17 cellular contexts compared by ENCODE assay signal in genomic region chr3:156360992-156361391, GRCh38.
DNase-seq lines count a peak whose midpoint lies in the region; ATAC-seq and TF ChIP-seq lines count a peak whose summit lies in the region.
"Had no signal": no experiment of that assay in that cellular context is flagged by ENCODE, and none has a peak within 500 bp of the region (broad histone marks: within the 10 kb centered on the region; RNA-seq: fewer than 3 reads in every experiment).

No MANE protein-coding gene starts in this region.

- no peaks in the 10 kb centered on the region for H3K36me3 Mint-ChIP-seq in glutamatergic neuron (ENCODE audit: unreplicated experiment)

- H3K27ac Mint-ChIP-seq in glutamatergic neuron (ENCODE audit: unreplicated experiment): no peak overlapping the region

- H3K4me3 Mint-ChIP-seq in glutamatergic neuron (ENCODE audit: unreplicated experiment): peak overlapping the region; percentile 36

- peaks cover 1% of the 10 kb centered on the region for H3K27me3 Mint-ChIP-seq in glutamatergic neuron (ENCODE audit: unreplicated experiment)

- H3K9me3 Mint-ChIP-seq in glutamatergic neuron (ENCODE audit: unreplicated experiment): no peaks in the 10 kb centered on the region

- peaks cover 7% of the 10 kb centered on the region for H3K4me1 Mint-ChIP-seq in glutamatergic neuron (ENCODE audit: low read depth, unreplicated experiment)

- TF ChIP-seq CTCF in glutamatergic neuron (IDR thresholded peaks at IDR 0.05; ENCODE audit: partially characterized antibody, unreplicated experiment): no peak

- ATAC-seq in GM18867 (IDR thresholded peaks at IDR 0.05; ENCODE audit: unreplicated experiment): no peak
- ATAC-seq: GM12878 had no signal

- DNase-seq in NCI-H82 (lab: John Stamatoyannopoulos, UW): peak; percentile 54
- no peak for DNase-seq in NCI-H82 treated with DMSO at 0.1 percent for 48 hours (lab: John Stamatoyannopoulos, UW; ENCODE audit: unreplicated experiment)
- peak; percentile 47 for DNase-seq in NCI-H2171 (lab: John Stamatoyannopoulos, UW)
- DNase-seq in glutamatergic neuron: peak; percentile 39
- DNase-seq in SHP77 treated with DMSO at 0.1 percent for 48 hours (lab: John Stamatoyannopoulos, UW): no peak
- no peak for DNase-seq in stimulated activated naive CD4-positive, alpha-beta T cell treated with Interleukin-2 at 50 U/mL for 16 hours (lab: John Stamatoyannopoulos, UW)
- DNase-seq: 8988T, AML-193, DMS79, GOT3, Karpas-422, NCI-H1694 treated with DMSO at 0.1 percent for 48 hours, NCI-H226, NCI-H510A treated with DMSO at 0.1 percent for 48 hours, OCI-M1 had no signal

Comparison
In these comparisons a context has a peak if more than half of its experiments do, and no peak if none do; other contexts are left out.
1. DNase-seq: peak in NCI-H82 (single experiment), NCI-H2171 (single experiment) and glutamatergic neuron (single experiment); none in NCI-H82 treated with DMSO at 0.1 percent for 48 hours (single experiment), SHP77 treated with DMSO at 0.1 percent for 48 hours (single experiment) and stimulated activated naive CD4-positive, alpha-beta T cell treated with Interleukin-2 at 50 U/mL for 16 hours (single experiment).